Comparison of ENCODE assay signal across 8 cellular contexts in the genomic region with DNA sequence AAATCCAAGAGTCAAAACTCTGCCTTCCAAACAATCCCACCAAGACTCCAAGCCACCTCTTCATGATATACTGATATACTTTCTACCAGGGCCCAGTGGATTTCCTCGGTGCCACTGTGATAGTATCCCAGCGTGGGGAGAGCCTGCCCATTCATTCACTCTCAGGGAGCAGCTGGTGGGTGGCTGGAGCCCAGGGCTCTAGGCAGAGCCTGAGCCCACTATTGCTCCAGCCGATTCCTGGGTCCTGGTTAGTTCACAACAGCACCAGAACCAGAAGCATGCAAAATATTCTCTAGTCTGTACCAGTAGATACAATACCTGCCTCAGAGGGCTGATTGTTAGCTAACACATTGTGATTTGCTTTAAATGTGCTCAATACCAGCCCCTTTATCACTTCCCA. TPM values are rescaled to one million over a fixed set of nuclear protein-coding genes. Genes with fewer than 3 reads are reported as not detected.
A peak's percentile ranks its signal among the peaks of the same experiment; 100 is the strongest.
DNase-seq lines count a peak whose midpoint lies in the region; ATAC-seq and TF ChIP-seq lines count a peak whose summit lies in the region.

No MANE protein-coding gene starts in this region.

- ATAC-seq in GM21576 (IDR thresholded peaks at IDR 0.05; ENCODE audit: unreplicated experiment), result no peak

- no peaks in the 10 kb centered on the region for H4K20me1 ChIP-seq in PC-9 (ENCODE audit: insufficient read depth)

- H3K36me3 ChIP-seq in PC-9 (ENCODE audit: low read depth), result no peaks in the 10 kb centered on the region

- CTCF ChIA-PET in Calu3 (lab: Charles Lee), result interaction anchor here (0.6 to 4.5 kb wide), 4 partner anchors 14 to 644 kb away, joined by 3 to 27 read pairs (median 6); no protein-coding TSS in a partner anchor
- CTCF ChIA-PET in PC-9 (lab: Charles Lee), result interaction anchor here (2.1 kb wide), 1 partner anchor 24 kb away, joined by 5 read pairs; no protein-coding TSS in a partner anchor

- intact Hi-C loops in Calu3 (cut with micrococcal nuclease; ENCODE audit: unreplicated experiment) (no loop called here), PC-9 (cut with micrococcal nuclease; ENCODE audit: unreplicated experiment) (loop anchor here (2.0 kb wide), 1 partner anchor 71 kb away; no protein-coding TSS in a partner anchor)

- POLR2A ChIA-PET in PC-9 (lab: Charles Lee; ENCODE audit: unreplicated experiment), result no interaction called here

- H3K9me2 ChIP-seq in PC-9 (ENCODE audit: insufficient read depth), result no peaks in the 10 kb centered on the region

- peaks cover 53% of the 10 kb centered on the region for H3K4me1 Mint-ChIP-seq in Calu3 (ENCODE audit: low read depth, unreplicated experiment)
- H3K4me1 Mint-ChIP-seq in progenitor cell of endocrine pancreas (ENCODE audit: low read depth), result peaks cover 42% of the 10 kb centered on the region

- H3K4me3 Mint-ChIP-seq in Calu3 (ENCODE audit: low read depth, unreplicated experiment) (peak overlapping the region; percentile 63), progenitor cell of endocrine pancreas (ENCODE audit: low read depth) (peak overlapping the region; percentile 65)

- no peaks in the 10 kb centered on the region for H3K27me3 ChIP-seq in PC-9 (ENCODE audit: insufficient read depth, low read depth)

- no peaks in the 10 kb centered on the region for H3K9me3 Mint-ChIP-seq in Calu3 (ENCODE audit: low read depth, unreplicated experiment)
- H3K9me3 Mint-ChIP-seq in progenitor cell of endocrine pancreas (ENCODE audit: low read depth), result no peaks in the 10 kb centered on the region

- H3K4me3 ChIP-seq in PC-9, result peak overlapping the region; percentile 59; the same call in 1 of the 2 replicates
- peak overlapping the region; percentile 53 for H3K4me3 ChIP-seq in epithelial cell of esophagus (ENCODE audit: low read length)

- H3K27me3 Mint-ChIP-seq in Calu3 (ENCODE audit: unreplicated experiment), result no peaks in the 10 kb centered on the region
- H3K27me3 Mint-ChIP-seq in progenitor cell of endocrine pancreas, result peaks cover 3% of the 10 kb centered on the region

- BruUV-seq in Calu3 (replicated peaks; lab: Mats Ljungman, UMichigan), result TSS peak; percentile 31
- BruUV-seq in PC-9 (replicated peaks; lab: Mats Ljungman, UMichigan), result no TSS peak

- TF ChIP-seq CTCF in Calu3 (IDR thresholded peaks at IDR 0.05; ENCODE audit: unreplicated experiment) (no peak), PC-9 (conservative IDR thresholded peaks at IDR 0.05) (no peak), epithelial cell of esophagus (IDR thresholded peaks at IDR 0.05; ENCODE audit: insufficient read depth, low read depth, low read length, missing control alignments) (no peak), progenitor cell of endocrine pancreas (IDR thresholded peaks at IDR 0.05; ENCODE audit: unreplicated experiment) (no peak), GM20000 (IDR thresholded peaks at IDR 0.05; ENCODE audit: extremely low read depth, missing control alignments) (no peak)

- H3K9me3 ChIP-seq in PC-9 (ENCODE audit: insufficient read depth, low read depth), result no peaks in the 10 kb centered on the region

- no peaks in the 10 kb centered on the region for H3K79me2 ChIP-seq in PC-9 (ENCODE audit: low read depth)

- H3K36me3 Mint-ChIP-seq in Calu3 (ENCODE audit: insufficient read depth, unreplicated experiment) (peaks cover 44% of the 10 kb centered on the region), progenitor cell of endocrine pancreas (ENCODE audit: insufficient read depth) (no peaks in the 10 kb centered on the region)

- no peak overlapping the region for H3K27ac ChIP-seq in PC-9

- H3K4me2 ChIP-seq in PC-9, result peak overlapping the region; percentile 79

- H3F3A ChIP-seq in PC-9 (ENCODE audit: insufficient read depth, low read depth), result peaks cover 48% of the 10 kb centered on the region

- H3K27ac Mint-ChIP-seq in Calu3 (ENCODE audit: unreplicated experiment) (peak overlapping the region; percentile 50), progenitor cell of endocrine pancreas (peak overlapping the region; percentile 90)

- H2AFZ ChIP-seq in PC-9, result no peak overlapping the region

- DNase-seq in Calu3, result no peak
- DNase-seq in PC-9, result no peak
- DNase-seq in epithelial cell of esophagus (ENCODE audit: low read depth), result no peak
- no peak for DNase-seq in progenitor cell of endocrine pancreas (ENCODE audit: low spot score, unreplicated experiment)
- DNase-seq in GM20000 (ENCODE audit: low spot score), result no peak
- DNase-seq in foreskin melanocyte, result no peak
- DNase-seq in NCI-H226, result no peak

- H3K4me1 ChIP-seq in PC-9 (replicated peaks; ENCODE audit: insufficient read depth), result peaks cover 22% of the 10 kb centered on the region

RNA-seq across cellular contexts. Expression of a gene that starts 0.8 kb away (rescaled TPM):
- total RNA-seq in Calu3 (2022) (69.9 and 73.5 TPM in 2 replicates), PC-9 (2021) (56.8 and 61.3 TPM in 2 replicates), progenitor cell of endocrine pancreas (19.4 and 23.2 TPM in 2 replicates)

RNA-seq across cellular contexts. Expression of a gene that starts 32.8 kb away (rescaled TPM):
- 13.1 and 24.8 TPM in 2 replicates for total RNA-seq in Calu3 (2022)
- total RNA-seq in PC-9 (2021), result 44.5 and 45.3 TPM in 2 replicates
- 53.4 and 55.2 TPM in 2 replicates for total RNA-seq in progenitor cell of endocrine pancreas

RNA-seq across cellular contexts. Expression of a gene that starts 37.1 kb away (rescaled TPM):
- total RNA-seq in Calu3 (2022) (31.1 and 36.7 TPM in 2 replicates), PC-9 (2021) (31.6 and 46.4 TPM in 2 replicates), progenitor cell of endocrine pancreas (21.2 and 31.3 TPM in 2 replicates)
